ENCODE assay signal across 29 cellular contexts in genomic region chr2:29251406-29251805, GRCh38.
"Had no signal": no experiment of that assay in that cellular context is flagged by ENCODE, and none has a peak within 500 bp of the region (broad histone marks: within the 10 kb centered on the region; RNA-seq: fewer than 3 reads in every experiment).

No MANE protein-coding gene starts in this region.

- ATAC-seq: heart right ventricle; left lobe of liver; left ventricle myocardium superior; lower lobe of right lung; natural killer cell; right cardiac atrium; sciatic nerve; stimulated activated naive B cell treated with anti-CD40 and anti-IgM and Interleukin-4, amounts not matched to agents 10 μg/mL and 1 μg/mL and 100 μg/mL, for 72 hours; stimulated activated naive CD8-positive, alpha-beta T cell treated with anti-CD3 and anti-CD28 coated beads, Interleukin-15, Interleukin-2, amounts not matched to agents 100 U/mL and 50 U/mL, for 24 hours had no signal

- H3K27ac ChIP-seq: heart right ventricle, hepatocyte, lower lobe of right lung, neural progenitor cell, ovary, prostate gland, stomach, testis, thyroid gland, transverse colon, upper lobe of left lung, vagina had no signal

- H3K27ac Mint-ChIP-seq: mesothelial cell of epicardium; natural killer cell; neural progenitor cell; stimulated activated naive B cell treated with anti-CD40 and anti-IgM and Interleukin-4, amounts not matched to agents 10 μg/mL and 1 μg/mL and 100 μg/mL, for 72 hours had no signal

- H3K9me3 ChIP-seq: heart right ventricle, lower lobe of right lung, ovary, prostate gland, stomach, testis, thyroid gland, transverse colon, upper lobe of left lung, vagina had no signal

- DNase-seq: heart right ventricle; islet precursor cell; left ventricle myocardium superior; lower lobe of right lung; mammary epithelial cell; mesenchymal stem cell; naive B cell; natural killer cell; nephron progenitor cell; ovary; retina; right cardiac atrium; small intestine; stimulated activated CD4-positive, alpha-beta T cell treated with anti-CD3 and anti-CD28 coated beads, Interleukin-1b, Interleukin-23, amount 100 ng/mL, for 48 hours; stimulated activated CD4-positive, alpha-beta T cell treated with anti-CD3 and anti-CD28 coated beads, Interleukin-4, amount 100 ng/mL, for 1 hour; stimulated activated naive B cell treated with anti-CD40 and anti-IgM and Interleukin-4, amounts not matched to agents 10 μg/mL and 1 μg/mL and 100 μg/mL, for 72 hours; stimulated activated naive CD8-positive, alpha-beta T cell treated with anti-CD3 and anti-CD28 coated beads, Interleukin-15, Interleukin-2, amounts not matched to agents 100 U/mL and 50 U/mL, for 24 hours; stomach; testis; thyroid gland; transverse colon; upper lobe of left lung had no signal

- H3K9ac ChIP-seq: neural progenitor cell had no signal

- H3K9me3 Mint-ChIP-seq: mesothelial cell of epicardium, natural killer cell, nephron progenitor cell, neural progenitor cell had no signal

- H3K4me3 ChIP-seq: heart right ventricle, hepatocyte, lower lobe of right lung, neural progenitor cell, ovary, prostate gland, stomach, testis, thyroid gland, transverse colon, upper lobe of left lung, vagina had no signal

- H3K4me3 Mint-ChIP-seq: mesothelial cell of epicardium; natural killer cell; nephron progenitor cell; neural progenitor cell; stimulated activated naive B cell treated with anti-CD40 and anti-IgM and Interleukin-4, amounts not matched to agents 10 μg/mL and 1 μg/mL and 100 μg/mL, for 72 hours had no signal

- H2AFZ ChIP-seq: hepatocyte, neural progenitor cell had no signal

- H3K4me1 Mint-ChIP-seq: natural killer cell; stimulated activated naive B cell treated with anti-CD40 and anti-IgM and Interleukin-4, amounts not matched to agents 10 μg/mL and 1 μg/mL and 100 μg/mL, for 72 hours had no signal

- H3K27me3 ChIP-seq: hepatocyte, neural progenitor cell, ovary, stomach, testis, thyroid gland, transverse colon, upper lobe of left lung, vagina had no signal

- H3K36me3 Mint-ChIP-seq: mesothelial cell of epicardium; naive B cell; natural killer cell; neural progenitor cell; stimulated activated naive B cell treated with anti-CD40 and anti-IgM and Interleukin-4, amounts not matched to agents 10 μg/mL and 1 μg/mL and 100 μg/mL, for 72 hours had no signal

- H3K4me2 ChIP-seq: hepatocyte, neural progenitor cell had no signal

- H3K36me3 ChIP-seq: heart right ventricle, lower lobe of right lung, neural progenitor cell, ovary, prostate gland, stomach, thyroid gland, transverse colon, upper lobe of left lung, vagina had no signal

- H3K4me1 ChIP-seq: heart right ventricle, lower lobe of right lung, prostate gland, testis, transverse colon, upper lobe of left lung had no signal
